ENCODE assay signal across 10 cellular contexts in genomic region chr3:48598323-48599076, GRCh38. TPM values are rescaled to one million over a fixed set of nuclear protein-coding genes. Genes with fewer than 3 reads are reported as not detected.
DNase-seq lines count a peak whose midpoint lies in the region; ATAC-seq and TF ChIP-seq lines count a peak whose summit lies in the region.
"Had no signal": no experiment of that assay in that cellular context is flagged by ENCODE, and none has a peak within 500 bp of the region (broad histone marks: within the 10 kb centered on the region; RNA-seq: fewer than 3 reads in every experiment).

No MANE protein-coding gene starts in this region.

- H3K4me3 ChIP-seq in colonic mucosa (no peak overlapping the region), lower lobe of right lung (no peak overlapping the region)

- H3K36me3 ChIP-seq in colonic mucosa, result peaks cover 29% of the 10 kb centered on the region
- peaks cover 61% of the 10 kb centered on the region for H3K36me3 ChIP-seq in lower lobe of right lung

- peak; percentile 6 to 13 for ATAC-seq in lower lobe of right lung
- no peak for ATAC-seq in GM21381 (IDR thresholded peaks at IDR 0.05; ENCODE audit: unreplicated experiment)
- no peak for ATAC-seq in HG02623 (IDR thresholded peaks at IDR 0.05; ENCODE audit: unreplicated experiment)
- ATAC-seq: stimulated activated memory B cell treated with anti-CD40 and anti-IgM and Interleukin-4, amounts not matched to agents 10 μg/mL and 1 μg/mL and 100 μg/mL, for 72 hours had no signal

- intact Hi-C loops in colonic mucosa (cut with DNase I), result no loop called here
- intact Hi-C loops in lower lobe of right lung (cut with DNase I), result no loop called here
- intact Hi-C loops in activated CD4-positive, alpha-beta memory T cell treated with anti-CD3 and anti-CD28 coated beads for 36 hours (cut with micrococcal nuclease), result no loop called here

- H3K27me3 Mint-ChIP-seq in activated CD4-positive, alpha-beta memory T cell treated with anti-CD3 and anti-CD28 coated beads for 36 hours, result peaks cover 8% of the 10 kb centered on the region

- H3K27ac Mint-ChIP-seq in activated CD4-positive, alpha-beta memory T cell treated with anti-CD3 and anti-CD28 coated beads for 36 hours, result no peak overlapping the region
- H3K27ac Mint-ChIP-seq: stimulated activated memory B cell treated with anti-CD40 and anti-IgM and Interleukin-4, amounts not matched to agents 10 μg/mL and 1 μg/mL and 100 μg/mL, for 72 hours had no signal

- H3K4me3 Mint-ChIP-seq in activated CD4-positive, alpha-beta memory T cell treated with anti-CD3 and anti-CD28 coated beads for 36 hours, result no peak overlapping the region
- H3K4me3 Mint-ChIP-seq: stimulated activated memory B cell treated with anti-CD40 and anti-IgM and Interleukin-4, amounts not matched to agents 10 μg/mL and 1 μg/mL and 100 μg/mL, for 72 hours had no signal

- DNase-seq in LHCN-M2 (ENCODE audit: low read depth), result peak; percentile 71
- no peak for DNase-seq in colonic mucosa
- DNase-seq in lower lobe of right lung, result no peak
- peak; percentile 85 for DNase-seq in ureter (ENCODE audit: low spot score)
- no peak for DNase-seq in NCI-H187 treated with DMSO at 0.1 percent for 48 hours (lab: John Stamatoyannopoulos, UW)
- no peak for DNase-seq in activated CD4-positive, alpha-beta memory T cell treated with anti-CD3 and anti-CD28 coated beads for 36 hours

- H3K4me1 ChIP-seq in colonic mucosa (peaks cover 10% of the 10 kb centered on the region), lower lobe of right lung (no peaks in the 10 kb centered on the region)

- CTCF ChIA-PET in activated CD4-positive, alpha-beta memory T cell treated with anti-CD3 and anti-CD28 coated beads for 36 hours (lab: Charles Lee), result no interaction called here

- peaks cover 5% of the 10 kb centered on the region for H3K4me1 Mint-ChIP-seq in activated CD4-positive, alpha-beta memory T cell treated with anti-CD3 and anti-CD28 coated beads for 36 hours (ENCODE audit: low read depth)

- no peaks in the 10 kb centered on the region for H3K9me3 Mint-ChIP-seq in activated CD4-positive, alpha-beta memory T cell treated with anti-CD3 and anti-CD28 coated beads for 36 hours
- H3K9me3 Mint-ChIP-seq: stimulated activated memory B cell treated with anti-CD40 and anti-IgM and Interleukin-4, amounts not matched to agents 10 μg/mL and 1 μg/mL and 100 μg/mL, for 72 hours had no signal

- POLR2A ChIA-PET in activated CD4-positive, alpha-beta memory T cell treated with anti-CD3 and anti-CD28 coated beads for 36 hours (lab: Charles Lee), result interaction anchor here (1.0 kb wide), 1 partner anchor 9 kb away, joined by 3 read pairs; no protein-coding TSS in a partner anchor

- H3K36me3 Mint-ChIP-seq in activated CD4-positive, alpha-beta memory T cell treated with anti-CD3 and anti-CD28 coated beads for 36 hours, result peaks cover 25% of the 10 kb centered on the region

- peak overlapping the region in 1 of 2 donors; percentile 13 for H3K9ac ChIP-seq in colonic mucosa (ENCODE audit: low read depth in 2 of 2, low read length in 2 of 2)

- H3K27me3 ChIP-seq in colonic mucosa (peaks cover 9% of the 10 kb centered on the region), lower lobe of right lung (ENCODE audit: low read depth) (peaks cover 16% of the 10 kb centered on the region)

- H3K27ac ChIP-seq in colonic mucosa (peak overlapping the region; percentile 65), lower lobe of right lung (peak overlapping the region; percentile 60)

- TF ChIP-seq CTCF in colonic mucosa (IDR thresholded peaks at IDR 0.05), result no peak
- no peak for TF ChIP-seq CTCF in lower lobe of right lung (IDR thresholded peaks at IDR 0.05)

- H3K9me3 ChIP-seq in colonic mucosa, result no peaks in the 10 kb centered on the region
- no peaks in the 10 kb centered on the region for H3K9me3 ChIP-seq in lower lobe of right lung

RNA-seq across cellular contexts. Expression of gene COL7A1, which starts 3.4 kb away (rescaled TPM):
- total RNA-seq in LHCN-M2 (2014; rRNA removed), result 12.7 and 14.2 TPM in 2 replicates
- polyA plus RNA-seq in LHCN-M2 (2012), result 8.8 TPM
- total RNA-seq in colonic mucosa, result 1 to 10 TPM; 3.8 to 5.1 TPM
- total RNA-seq in lower lobe of right lung, result 2.6 TPM
- total RNA-seq in ureter, result 62.9 TPM
- total RNA-seq in activated CD4-positive, alpha-beta memory T cell treated with anti-CD3 and anti-CD28 coated beads for 36 hours, result 1 to 10 TPM; 1.1 TPM

RNA-seq across cellular contexts. Expression of gene UQCRC1, which starts 10.9 kb away (rescaled TPM):
- 368 and 384 TPM in 2 replicates for total RNA-seq in LHCN-M2 (2014; rRNA removed)
- 379 TPM for polyA plus RNA-seq in LHCN-M2 (2012)
- total RNA-seq in colonic mucosa, result 100 to 1,000 TPM; 682 to 753 TPM
- 121 TPM for total RNA-seq in lower lobe of right lung
- 178 TPM for total RNA-seq in ureter
- 100 to 1,000 TPM; 251 to 259 TPM for total RNA-seq in activated CD4-positive, alpha-beta memory T cell treated with anti-CD3 and anti-CD28 coated beads for 36 hours

RNA-seq across cellular contexts. Expression of gene TMEM89, which starts 23.1 kb away (rescaled TPM):
- not detected in 2 replicates for total RNA-seq in LHCN-M2 (2014; rRNA removed)
- not detected for polyA plus RNA-seq in LHCN-M2 (2012)
- under 1 TPM in 1 of 2 donors, not detected in 1; 0.42 TPM for total RNA-seq in colonic mucosa
- total RNA-seq in lower lobe of right lung, result not detected
- total RNA-seq in ureter, result not detected
- under 1 TPM in 1 of 2 experiments, not detected in 1; 0.75 TPM for total RNA-seq in activated CD4-positive, alpha-beta memory T cell treated with anti-CD3 and anti-CD28 coated beads for 36 hours
- total RNA-seq: activated CD8-positive, alpha-beta memory T cell treated with anti-CD3 and anti-CD28 coated beads for 36 hours had no signal

RNA-seq across cellular contexts. Expression of gene UCN2, which starts 34.9 kb away (rescaled TPM):
- total RNA-seq in LHCN-M2 (2014; rRNA removed) (1.7 and 1.8 TPM in 2 replicates), colonic mucosa (not detected), lower lobe of right lung (0.32 TPM), ureter (1.5 TPM)
- 0.78 TPM for polyA plus RNA-seq in LHCN-M2 (2012)
- not detected for total RNA-seq in activated CD4-positive, alpha-beta memory T cell treated with anti-CD3 and anti-CD28 coated beads for 36 hours
- total RNA-seq: activated CD8-positive, alpha-beta memory T cell treated with anti-CD3 and anti-CD28 coated beads for 36 hours had no signal

RNA-seq across cellular contexts. Expression of gene SLC26A6, which starts 36.8 kb away (rescaled TPM):
- total RNA-seq in LHCN-M2 (2014; rRNA removed) (19.6 and 32.5 TPM in 2 replicates), colonic mucosa (100 to 1,000 TPM in 1 of 2 donors, 10 to 100 TPM in 1; 94.9 to 112 TPM), lower lobe of right lung (20.8 TPM), ureter (12.3 TPM)
- polyA plus RNA-seq in LHCN-M2 (2012), result 6.9 TPM
- total RNA-seq in activated CD4-positive, alpha-beta memory T cell treated with anti-CD3 and anti-CD28 coated beads for 36 hours, result 10 to 100 TPM; 47.7 to 52.4 TPM

Comparison
In these comparisons a context has a peak if more than half of its experiments do, and no peak if none do; other contexts are left out.
1. DNase-seq: peak in LHCN-M2 (single experiment) and ureter (single experiment); none in colonic mucosa (single experiment), lower lobe of right lung (single experiment), NCI-H187 treated with DMSO at 0.1 percent for 48 hours (single experiment) and activated CD4-positive, alpha-beta memory T cell treated with anti-CD3 and anti-CD28 coated beads for 36 hours (single experiment).
2. ATAC-seq: peak in lower lobe of right lung (2 of 2); none in GM21381 (single experiment) and HG02623 (single experiment).